In the genomic region with DNA sequence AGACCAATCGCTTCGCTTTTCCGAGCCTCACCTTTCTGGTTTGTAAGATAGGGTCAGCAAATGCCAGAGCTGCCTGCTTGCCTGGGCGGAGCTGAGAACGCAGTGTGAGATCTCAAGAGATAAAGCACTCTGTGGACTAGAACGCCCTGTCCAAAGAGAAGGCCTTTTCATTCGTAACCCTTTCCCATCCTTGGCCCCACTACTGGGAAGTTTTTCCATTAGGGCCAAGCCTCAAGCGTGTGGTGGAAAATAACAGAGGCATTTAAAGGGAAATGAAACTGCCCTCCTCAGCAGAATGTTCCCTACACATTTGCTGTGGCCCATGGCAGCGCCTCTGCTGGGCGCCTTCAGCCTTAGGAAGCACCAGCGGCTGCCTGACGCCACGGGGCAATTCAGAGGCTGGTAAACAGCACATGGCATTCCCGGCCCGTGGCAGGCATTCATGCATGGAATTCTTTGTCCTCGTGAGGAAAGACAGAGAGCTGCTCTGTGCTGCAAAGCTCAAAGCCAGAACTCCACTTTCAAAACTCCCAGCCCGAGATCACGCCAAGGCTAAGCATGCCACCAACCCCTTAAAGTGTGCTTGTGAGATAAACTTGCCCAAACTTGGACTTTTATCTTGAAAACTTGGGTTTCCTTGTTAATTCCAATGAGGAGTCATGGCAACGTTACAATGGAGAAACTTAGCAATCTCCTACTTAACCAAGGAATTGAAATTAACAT, we compare ENCODE assay signal across 1 cellular context.
A peak's percentile ranks its signal among the peaks of the same experiment; 100 is the strongest.
TF ChIP-seq lines count a peak whose summit lies in the region.

No MANE protein-coding gene starts in this region.

TF ChIP-seq in HepG2, 621 proteins besides CTCF, POLR2A, EP300 and RAD21 (continued from another document and continues in another):
- TF ChIP-seq, protein P1, sequence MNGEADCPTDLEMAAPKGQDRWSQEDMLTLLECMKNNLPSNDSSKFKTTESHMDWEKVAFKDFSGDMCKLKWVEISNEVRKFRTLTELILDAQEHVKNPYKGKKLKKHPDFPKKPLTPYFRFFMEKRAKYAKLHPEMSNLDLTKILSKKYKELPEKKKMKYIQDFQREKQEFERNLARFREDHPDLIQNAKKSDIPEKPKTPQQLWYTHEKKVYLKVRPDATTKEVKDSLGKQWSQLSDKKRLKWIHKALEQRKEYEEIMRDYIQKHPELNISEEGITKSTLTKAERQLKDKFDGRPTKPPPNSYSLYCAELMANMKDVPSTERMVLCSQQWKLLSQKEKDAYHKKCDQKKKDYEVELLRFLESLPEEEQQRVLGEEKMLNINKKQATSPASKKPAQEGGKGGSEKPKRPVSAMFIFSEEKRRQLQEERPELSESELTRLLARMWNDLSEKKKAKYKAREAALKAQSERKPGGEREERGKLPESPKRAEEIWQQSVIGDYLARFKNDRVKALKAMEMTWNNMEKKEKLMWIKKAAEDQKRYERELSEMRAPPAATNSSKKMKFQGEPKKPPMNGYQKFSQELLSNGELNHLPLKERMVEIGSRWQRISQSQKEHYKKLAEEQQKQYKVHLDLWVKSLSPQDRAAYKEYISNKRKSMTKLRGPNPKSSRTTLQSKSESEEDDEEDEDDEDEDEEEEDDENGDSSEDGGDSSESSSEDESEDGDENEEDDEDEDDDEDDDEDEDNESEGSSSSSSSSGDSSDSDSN (CRISPR knock-in tag; IDR thresholded peaks at IDR 0.05) = peak; percentile 64
- TF ChIP-seq, protein P2, sequence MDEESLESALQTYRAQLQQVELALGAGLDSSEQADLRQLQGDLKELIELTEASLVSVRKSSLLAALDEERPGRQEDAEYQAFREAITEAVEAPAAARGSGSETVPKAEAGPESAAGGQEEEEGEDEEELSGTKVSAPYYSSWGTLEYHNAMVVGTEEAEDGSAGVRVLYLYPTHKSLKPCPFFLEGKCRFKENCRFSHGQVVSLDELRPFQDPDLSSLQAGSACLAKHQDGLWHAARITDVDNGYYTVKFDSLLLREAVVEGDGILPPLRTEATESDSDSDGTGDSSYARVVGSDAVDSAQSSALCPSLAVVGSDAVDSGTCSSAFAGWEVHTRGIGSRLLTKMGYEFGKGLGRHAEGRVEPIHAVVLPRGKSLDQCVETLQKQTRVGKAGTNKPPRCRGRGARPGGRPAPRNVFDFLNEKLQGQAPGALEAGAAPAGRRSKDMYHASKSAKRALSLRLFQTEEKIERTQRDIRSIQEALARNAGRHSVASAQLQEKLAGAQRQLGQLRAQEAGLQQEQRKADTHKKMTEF (CRISPR knock-in tag; IDR thresholded peaks at IDR 0.05) = 0 out of 2 replicates have a peak, but pooled peaks have one; percentile 28
- 0 out of 2 replicates have a peak, but pooled peaks have one; percentile 62 for TF ChIP-seq ZNF614 (CRISPR knock-in tag; IDR thresholded peaks at IDR 0.05; ENCODE audit: borderline replicate concordance)
- TF ChIP-seq MYC (CRISPR knock-in tag; IDR thresholded peaks at IDR 0.05; ENCODE audit: borderline replicate concordance) = peak; percentile 83; the same call in 1 of the 2 replicates
- TF ChIP-seq MIER3 (CRISPR knock-in tag; IDR thresholded peaks at IDR 0.05; ENCODE audit: borderline replicate concordance) = 0 out of 2 replicates have a peak, but pooled peaks have one; percentile 19
- TF ChIP-seq, protein P3, sequence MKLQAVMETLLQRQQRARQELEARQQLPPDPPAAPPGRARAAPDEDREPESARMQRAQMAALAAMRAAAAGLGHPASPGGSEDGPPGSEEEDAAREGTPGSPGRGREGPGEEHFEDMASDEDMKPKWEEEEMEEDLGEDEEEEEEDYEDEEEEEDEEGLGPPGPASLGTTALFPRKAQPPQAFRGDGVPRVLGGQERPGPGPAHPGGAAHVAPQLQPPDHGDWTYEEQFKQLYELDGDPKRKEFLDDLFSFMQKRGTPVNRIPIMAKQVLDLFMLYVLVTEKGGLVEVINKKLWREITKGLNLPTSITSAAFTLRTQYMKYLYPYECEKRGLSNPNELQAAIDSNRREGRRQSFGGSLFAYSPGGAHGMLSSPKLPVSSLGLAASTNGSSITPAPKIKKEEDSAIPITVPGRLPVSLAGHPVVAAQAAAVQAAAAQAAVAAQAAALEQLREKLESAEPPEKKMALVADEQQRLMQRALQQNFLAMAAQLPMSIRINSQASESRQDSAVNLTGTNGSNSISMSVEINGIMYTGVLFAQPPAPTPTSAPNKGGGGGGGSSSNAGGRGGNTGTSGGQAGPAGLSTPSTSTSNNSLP (IDR thresholded peaks at IDR 0.05; ENCODE audit: low read depth, low read length) = 0 out of 2 replicates have a peak, but pooled peaks have one; percentile 20
- TF ChIP-seq IRF2 (CRISPR knock-in tag; IDR thresholded peaks at IDR 0.05) = peak; percentile 65; the same call in 1 of the 2 replicates
- TF ChIP-seq, protein P4, sequence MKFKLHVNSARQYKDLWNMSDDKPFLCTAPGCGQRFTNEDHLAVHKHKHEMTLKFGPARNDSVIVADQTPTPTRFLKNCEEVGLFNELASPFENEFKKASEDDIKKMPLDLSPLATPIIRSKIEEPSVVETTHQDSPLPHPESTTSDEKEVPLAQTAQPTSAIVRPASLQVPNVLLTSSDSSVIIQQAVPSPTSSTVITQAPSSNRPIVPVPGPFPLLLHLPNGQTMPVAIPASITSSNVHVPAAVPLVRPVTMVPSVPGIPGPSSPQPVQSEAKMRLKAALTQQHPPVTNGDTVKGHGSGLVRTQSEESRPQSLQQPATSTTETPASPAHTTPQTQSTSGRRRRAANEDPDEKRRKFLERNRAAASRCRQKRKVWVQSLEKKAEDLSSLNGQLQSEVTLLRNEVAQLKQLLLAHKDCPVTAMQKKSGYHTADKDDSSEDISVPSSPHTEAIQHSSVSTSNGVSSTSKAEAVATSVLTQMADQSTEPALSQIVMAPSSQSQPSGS (CRISPR knock-in tag; IDR thresholded peaks at IDR 0.05) = 0 out of 2 replicates have a peak, but pooled peaks have one; percentile 23
- 0 out of 2 replicates have a peak, but pooled peaks have one; percentile 17 for TF ChIP-seq ZNF792 (CRISPR knock-in tag; IDR thresholded peaks at IDR 0.05)
- TF ChIP-seq, protein P5, sequence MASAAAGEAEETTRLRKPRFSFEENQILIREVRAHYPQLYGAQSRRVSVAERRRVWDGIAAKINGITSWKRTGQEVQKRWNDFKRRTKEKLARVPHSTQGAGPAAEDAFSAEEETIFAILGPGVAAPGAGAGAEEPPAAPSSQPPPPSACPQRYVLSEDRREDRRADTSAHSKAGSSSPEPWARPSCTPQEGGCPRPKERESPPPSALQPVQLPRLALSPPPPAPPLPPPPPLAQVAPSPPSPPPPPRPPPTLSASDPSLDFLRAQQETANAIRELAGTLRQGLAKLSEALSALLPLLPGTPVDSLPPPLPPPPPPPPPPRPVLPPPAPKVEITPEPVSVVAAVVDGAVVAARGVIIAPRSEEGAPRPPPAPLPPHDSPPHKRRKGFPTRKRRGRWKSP (CRISPR knock-in tag; IDR thresholded peaks at IDR 0.05) = 0 out of 2 replicates have a peak, but pooled peaks have one; percentile 31
- peak; percentile 66; the same call in 1 of the 2 replicates for TF ChIP-seq ZFP90 (CRISPR knock-in tag; IDR thresholded peaks at IDR 0.05; ENCODE audit: borderline replicate concordance)
- no peak for TF ChIP-seq ZNF12 (CRISPR knock-in tag; IDR thresholded peaks at IDR 0.05)
- TF ChIP-seq, protein P6, sequence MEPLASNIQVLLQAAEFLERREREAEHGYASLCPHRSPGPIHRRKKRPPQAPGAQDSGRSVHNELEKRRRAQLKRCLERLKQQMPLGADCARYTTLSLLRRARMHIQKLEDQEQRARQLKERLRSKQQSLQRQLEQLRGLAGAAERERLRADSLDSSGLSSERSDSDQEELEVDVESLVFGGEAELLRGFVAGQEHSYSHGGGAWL (CRISPR knock-in tag; IDR thresholded peaks at IDR 0.05) = peak; percentile 62; the same call in 1 of the 2 replicates
- TF ChIP-seq GABPB1 (CRISPR knock-in tag; IDR thresholded peaks at IDR 0.05) = 0 out of 2 replicates have a peak, but pooled peaks have one; percentile 22
- TF ChIP-seq ZNF136 (CRISPR knock-in tag; IDR thresholded peaks at IDR 0.05; ENCODE audit: low read depth) = peak; percentile 68; the same call in 1 of the 2 replicates
- TF ChIP-seq KDM3A (CRISPR knock-in tag; IDR thresholded peaks at IDR 0.05; ENCODE audit: low read depth) = 0 out of 2 replicates have a peak, but pooled peaks have one; percentile 34
- peak; percentile 54; the same call in 1 of the 2 replicates for TF ChIP-seq YEATS2 (CRISPR knock-in tag; IDR thresholded peaks at IDR 0.05; ENCODE audit: borderline replicate concordance)
- TF ChIP-seq, protein P7, sequence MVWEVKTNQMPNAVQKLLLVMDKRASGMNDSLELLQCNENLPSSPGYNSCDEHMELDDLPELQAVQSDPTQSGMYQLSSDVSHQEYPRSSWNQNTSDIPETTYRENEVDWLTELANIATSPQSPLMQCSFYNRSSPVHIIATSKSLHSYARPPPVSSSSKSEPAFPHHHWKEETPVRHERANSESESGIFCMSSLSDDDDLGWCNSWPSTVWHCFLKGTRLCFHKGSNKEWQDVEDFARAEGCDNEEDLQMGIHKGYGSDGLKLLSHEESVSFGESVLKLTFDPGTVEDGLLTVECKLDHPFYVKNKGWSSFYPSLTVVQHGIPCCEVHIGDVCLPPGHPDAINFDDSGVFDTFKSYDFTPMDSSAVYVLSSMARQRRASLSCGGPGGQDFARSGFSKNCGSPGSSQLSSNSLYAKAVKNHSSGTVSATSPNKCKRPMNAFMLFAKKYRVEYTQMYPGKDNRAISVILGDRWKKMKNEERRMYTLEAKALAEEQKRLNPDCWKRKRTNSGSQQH (CRISPR knock-in tag; IDR thresholded peaks at IDR 0.05; ENCODE audit: low read depth) = 0 out of 2 replicates have a peak, but pooled peaks have one; percentile 49
- TF ChIP-seq ZNF564 (CRISPR knock-in tag; IDR thresholded peaks at IDR 0.05) = peak; percentile 43; the same call in 1 of the 2 replicates
- TF ChIP-seq SIN3A (IDR thresholded peaks at IDR 0.05; ENCODE audit: borderline replicate concordance, low read depth, low read length) = no peak; the same call in 1 of the 2 replicates
- TF ChIP-seq ZNF430 (CRISPR knock-in tag; IDR thresholded peaks at IDR 0.05) = peak; percentile 69; the same call in 1 of the 2 replicates
- peak; percentile 54 for TF ChIP-seq FOXA3 (CRISPR knock-in tag; IDR thresholded peaks at IDR 0.05)
- TF ChIP-seq ZNF10 (CRISPR knock-in tag; IDR thresholded peaks at IDR 0.05; ENCODE audit: borderline replicate concordance, low read depth) = no peak
- peak; percentile 80 for TF ChIP-seq SAP130 (CRISPR knock-in tag; IDR thresholded peaks at IDR 0.05; ENCODE audit: low read depth)
- TF ChIP-seq KLF16 (CRISPR knock-in tag; IDR thresholded peaks at IDR 0.05) = peak in 1 of 2 experiments; percentile 54; a peak in 1 of 4 replicates
- peak; percentile 50; the same call in 1 of the 2 replicates for TF ChIP-seq YEATS4 (CRISPR knock-in tag; IDR thresholded peaks at IDR 0.05; ENCODE audit: borderline replicate concordance)
- no peak for TF ChIP-seq ZNF776 (CRISPR knock-in tag; IDR thresholded peaks at IDR 0.05)
- TF ChIP-seq FOXA1 (IDR thresholded peaks at IDR 0.05) = no peak
- peak; percentile 67 for TF ChIP-seq FOXA1 (CRISPR knock-in tag; IDR thresholded peaks at IDR 0.05)
- TF ChIP-seq MIXL1 (CRISPR knock-in tag; IDR thresholded peaks at IDR 0.05) = 0 out of 2 replicates have a peak, but pooled peaks have one; percentile 27
- peak; percentile 8; the same call in 1 of the 2 replicates for TF ChIP-seq HNF4A (CRISPR knock-in tag; IDR thresholded peaks at IDR 0.05)
- peak; percentile 59; the same call in 1 of the 2 replicates for TF ChIP-seq DMAP1 (CRISPR knock-in tag; IDR thresholded peaks at IDR 0.05)
- no peak for TF ChIP-seq HOXA9 (CRISPR knock-in tag; IDR thresholded peaks at IDR 0.05; ENCODE audit: borderline replicate concordance)
- TF ChIP-seq SALL1 (CRISPR knock-in tag; IDR thresholded peaks at IDR 0.05) = peak; percentile 79
- TF ChIP-seq ZNF331 (CRISPR knock-in tag; IDR thresholded peaks at IDR 0.05) = peak; percentile 71; the same call in 1 of the 2 replicates
- peak; percentile 44; the same call in 1 of the 2 replicates for TF ChIP-seq FOSL2 (CRISPR knock-in tag; IDR thresholded peaks at IDR 0.05)
- TF ChIP-seq, protein P8, sequence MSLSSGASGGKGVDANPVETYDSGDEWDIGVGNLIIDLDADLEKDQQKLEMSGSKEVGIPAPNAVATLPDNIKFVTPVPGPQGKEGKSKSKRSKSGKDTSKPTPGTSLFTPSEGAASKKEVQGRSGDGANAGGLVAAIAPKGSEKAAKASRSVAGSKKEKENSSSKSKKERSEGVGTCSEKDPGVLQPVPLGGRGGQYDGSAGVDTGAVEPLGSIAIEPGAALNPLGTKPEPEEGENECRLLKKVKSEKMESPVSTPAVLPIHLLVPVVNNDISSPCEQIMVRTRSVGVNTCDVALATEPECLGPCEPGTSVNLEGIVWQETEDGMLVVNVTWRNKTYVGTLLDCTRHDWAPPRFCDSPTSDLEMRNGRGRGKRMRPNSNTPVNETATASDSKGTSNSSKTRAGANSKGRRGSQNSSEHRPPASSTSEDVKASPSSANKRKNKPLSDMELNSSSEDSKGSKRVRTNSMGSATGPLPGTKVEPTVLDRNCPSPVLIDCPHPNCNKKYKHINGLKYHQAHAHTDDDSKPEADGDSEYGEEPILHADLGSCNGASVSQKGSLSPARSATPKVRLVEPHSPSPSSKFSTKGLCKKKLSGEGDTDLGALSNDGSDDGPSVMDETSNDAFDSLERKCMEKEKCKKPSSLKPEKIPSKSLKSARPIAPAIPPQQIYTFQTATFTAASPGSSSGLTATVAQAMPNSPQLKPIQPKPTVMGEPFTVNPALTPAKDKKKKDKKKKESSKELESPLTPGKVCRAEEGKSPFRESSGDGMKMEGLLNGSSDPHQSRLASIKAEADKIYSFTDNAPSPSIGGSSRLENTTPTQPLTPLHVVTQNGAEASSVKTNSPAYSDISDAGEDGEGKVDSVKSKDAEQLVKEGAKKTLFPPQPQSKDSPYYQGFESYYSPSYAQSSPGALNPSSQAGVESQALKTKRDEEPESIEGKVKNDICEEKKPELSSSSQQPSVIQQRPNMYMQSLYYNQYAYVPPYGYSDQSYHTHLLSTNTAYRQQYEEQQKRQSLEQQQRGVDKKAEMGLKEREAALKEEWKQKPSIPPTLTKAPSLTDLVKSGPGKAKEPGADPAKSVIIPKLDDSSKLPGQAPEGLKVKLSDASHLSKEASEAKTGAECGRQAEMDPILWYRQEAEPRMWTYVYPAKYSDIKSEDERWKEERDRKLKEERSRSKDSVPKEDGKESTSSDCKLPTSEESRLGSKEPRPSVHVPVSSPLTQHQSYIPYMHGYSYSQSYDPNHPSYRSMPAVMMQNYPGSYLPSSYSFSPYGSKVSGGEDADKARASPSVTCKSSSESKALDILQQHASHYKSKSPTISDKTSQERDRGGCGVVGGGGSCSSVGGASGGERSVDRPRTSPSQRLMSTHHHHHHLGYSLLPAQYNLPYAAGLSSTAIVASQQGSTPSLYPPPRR (CRISPR knock-in tag; IDR thresholded peaks at IDR 0.05; ENCODE audit: borderline replicate concordance) = 0 out of 2 replicates have a peak, but pooled peaks have one; percentile 19
- TF ChIP-seq ZNF644 (CRISPR knock-in tag; IDR thresholded peaks at IDR 0.05; ENCODE audit: low read depth) = peak; percentile 58; the same call in 1 of the 2 replicates
- TF ChIP-seq, protein P9, sequence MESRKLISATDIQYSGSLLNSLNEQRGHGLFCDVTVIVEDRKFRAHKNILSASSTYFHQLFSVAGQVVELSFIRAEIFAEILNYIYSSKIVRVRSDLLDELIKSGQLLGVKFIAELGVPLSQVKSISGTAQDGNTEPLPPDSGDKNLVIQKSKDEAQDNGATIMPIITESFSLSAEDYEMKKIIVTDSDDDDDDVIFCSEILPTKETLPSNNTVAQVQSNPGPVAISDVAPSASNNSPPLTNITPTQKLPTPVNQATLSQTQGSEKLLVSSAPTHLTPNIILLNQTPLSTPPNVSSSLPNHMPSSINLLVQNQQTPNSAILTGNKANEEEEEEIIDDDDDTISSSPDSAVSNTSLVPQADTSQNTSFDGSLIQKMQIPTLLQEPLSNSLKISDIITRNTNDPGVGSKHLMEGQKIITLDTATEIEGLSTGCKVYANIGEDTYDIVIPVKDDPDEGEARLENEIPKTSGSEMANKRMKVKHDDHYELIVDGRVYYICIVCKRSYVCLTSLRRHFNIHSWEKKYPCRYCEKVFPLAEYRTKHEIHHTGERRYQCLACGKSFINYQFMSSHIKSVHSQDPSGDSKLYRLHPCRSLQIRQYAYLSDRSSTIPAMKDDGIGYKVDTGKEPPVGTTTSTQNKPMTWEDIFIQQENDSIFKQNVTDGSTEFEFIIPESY (CRISPR knock-in tag; IDR thresholded peaks at IDR 0.05) = 0 out of 2 replicates have a peak, but pooled peaks have one; percentile 15
